In genomic region chr14:101227611-101228594, GRCh38 we compare ENCODE assay signal across 18 cellular contexts.
DNase-seq lines count a peak whose midpoint lies in the region; ATAC-seq, FAIRE-seq and TF ChIP-seq lines count a peak whose summit lies in the region.
"Had no signal": no experiment of that assay in that cellular context is flagged by ENCODE, and none has a peak within 500 bp of the region (broad histone marks: within the 10 kb centered on the region; RNA-seq: fewer than 3 reads in every experiment).

No MANE protein-coding gene starts in this region.

- TF ChIP-seq CTCF in A549 (IDR thresholded peaks at IDR 0.05) (no peak), H9 (conservative IDR thresholded peaks at IDR 0.05) (no peak), esophagus muscularis mucosa (IDR thresholded peaks at IDR 0.05) (no peak), neural progenitor cell (IDR thresholded peaks at IDR 0.05) (no peak), thyroid gland (IDR thresholded peaks at IDR 0.05) (no peak)

- H2BK12ac ChIP-seq in H9 (ENCODE audit: insufficient read length, low read depth, low read length): no peak overlapping the region

- TF ChIP-seq EP300 in A549 (IDR thresholded peaks at IDR 0.05) (no peak), esophagus muscularis mucosa (IDR thresholded peaks at IDR 0.05) (no peak)

- H4K8ac ChIP-seq in H9 (replicated peaks; ENCODE audit: insufficient read length, low read depth, low read length): no peak overlapping the region

- H3K9me3 ChIP-seq in A549 (no peaks in the 10 kb centered on the region), H9 (ENCODE audit: control insufficient read depth, low read depth, low read length) (no peaks in the 10 kb centered on the region), esophagus muscularis mucosa (no peaks in the 10 kb centered on the region), neural progenitor cell (ENCODE audit: low read depth) (no peaks in the 10 kb centered on the region), thyroid gland (no peaks in the 10 kb centered on the region), GM23248 (ENCODE audit: low read depth) (no peaks in the 10 kb centered on the region)
- H3K9me3 ChIP-seq: SJCRH30 had no signal

- H3K4me1 ChIP-seq in A549 (peaks cover 13% of the 10 kb centered on the region), H9 (ENCODE audit: insufficient read depth, low read length) (peaks cover 2% of the 10 kb centered on the region; the same call in 1 of the 2 replicates), esophagus muscularis mucosa (peaks cover 0 to 3% (median 1%) of the 10 kb centered on the region in 4 donors), neural progenitor cell (peaks cover 26% of the 10 kb centered on the region), thyroid gland (no peaks in the 10 kb centered on the region), GM23248 (ENCODE audit: insufficient read depth) (no peaks in the 10 kb centered on the region)

- no peak overlapping the region for H2BK120ac ChIP-seq in H9 (ENCODE audit: low read depth, low read length, poor library complexity, severe bottlenecking)

- intact Hi-C loops in esophagus muscularis mucosa (cut with DNase I) (no loop called here), thyroid gland (cut with DNase I) (no loop called here)

- H3K27me3 Mint-ChIP-seq in H9 (ENCODE audit: low read depth) (peaks cover 17% of the 10 kb centered on the region), neural progenitor cell (ENCODE audit: insufficient read depth, low read depth) (peaks cover 10% of the 10 kb centered on the region)

- no peak overlapping the region for H2AK5ac ChIP-seq in H9 (ENCODE audit: insufficient read length, low read length)

- FAIRE-seq in A549 (lab: Jason Lieb, UNC): no peak

- TF ChIP-seq RAD21 in A549 (conservative IDR thresholded peaks at IDR 0.05 in 1 of 2, IDR thresholded peaks at IDR 0.05 in 1 of 2): no peak

- peaks cover 0 to 6% of the 10 kb centered on the region in 2 experiments; a peak in 3 of 5 replicates for H3K9me3 Mint-ChIP-seq in H9
- no peaks in the 10 kb centered on the region for H3K9me3 Mint-ChIP-seq in neural progenitor cell

- H4K20me1 ChIP-seq in H9 (ENCODE audit: control insufficient read depth, insufficient read depth, insufficient read length) (no peaks in the 10 kb centered on the region), neural progenitor cell (ENCODE audit: low read depth) (no peaks in the 10 kb centered on the region), GM23248 (ENCODE audit: insufficient read depth) (no peaks in the 10 kb centered on the region)

- CTCF ChIA-PET in A549 (lab: Yijun Ruan, JAX): interaction anchor here (0.8 to 2.2 kb wide), 8 partner anchors 7 to 810 kb away, joined by 3 to 11 read pairs (median 4); no protein-coding TSS in a partner anchor

- no peaks in the 10 kb centered on the region for H3K79me1 ChIP-seq in H9 (ENCODE audit: insufficient read depth, low read depth, low read length, poor library complexity, severe bottlenecking)

- H3K4ac ChIP-seq in H9 (ENCODE audit: low read depth, low read length): no peak overlapping the region

- H2BK15ac ChIP-seq in H9 (ENCODE audit: low read depth, low read length): no peak overlapping the region

- no peak overlapping the region for H4K5ac ChIP-seq in H9 (ENCODE audit: insufficient read length, low read depth, low read length)

- no peaks in the 10 kb centered on the region for H3K23me2 ChIP-seq in H9 (ENCODE audit: insufficient read length, low read depth, low read length, poor library complexity, severe bottlenecking)

- 84% methylated on average over 37 of the region's 41 CpGs for WGBS in A549 (ENCODE audit: missing lambda C conversion rate)
- no CpG with 5 or more reads among the region's 41 CpGs for WGBS in H9 (ENCODE audit: extremely low coverage, insufficient read length, low lambda C conversion rate)
- WGBS in esophagus muscularis mucosa: 90% methylated on average over 33 of the region's 41 CpGs
- 87% methylated on average over 40 of the region's 41 CpGs for WGBS in thyroid gland, 2 donors
- 66 to 67% methylated on average over 40 to 41 of the region's 41 CpGs for WGBS in GM23248 (ENCODE audit: low coverage in 1 of 2, low lambda C conversion rate in 2 of 2, missing lambda C conversion rate in 2 of 2), 2 experiments

- no peak overlapping the region for H3K56ac ChIP-seq in H9 (ENCODE audit: insufficient read length, low read depth, low read length)

- DNase-seq in A549 (ENCODE audit: low read depth in 1 of 2, low spot score in 1 of 2) (no peak), H9 (peak; percentile 23), esophagus muscularis mucosa (ENCODE audit: extremely low spot score) (peak; percentile 87), neural progenitor cell (ENCODE audit: low spot score) (no peak), thyroid gland (no peak), GM23248 (no peak), NCI-H526 (lab: John Stamatoyannopoulos, UW) (no peak), NCI-H226 (no peak)
- DNase-seq: MV-4-11, NCI-H1417, NCI-H187 treated with DMSO at 0.1 percent for 48 hours, NCI-H2171, NCI-H446 treated with DMSO at 0.1 percent for 48 hours, NCI-H748 treated with DMSO at 0.1 percent for 48 hours, PC-3, SJCRH30 had no signal

- no peak overlapping the region for H2BK5ac ChIP-seq in H9 (ENCODE audit: insufficient read length, low read length)

- in situ Hi-C loops in GM23248 (cut with MboI): no loop called here

- no peak overlapping the region for H3K23ac ChIP-seq in H9 (ENCODE audit: insufficient read length, low read depth, low read length)

- H3K36me3 Mint-ChIP-seq in H9 (ENCODE audit: insufficient read depth in 1 of 3, low read depth in 3 of 3) (peaks cover 0 to 4% (median 0%) of the 10 kb centered on the region in 3 experiments; a peak in 4 of 7 replicates), neural progenitor cell (no peaks in the 10 kb centered on the region)

- peak overlapping the region; percentile 93 to 97 for H3K27ac ChIP-seq in A549
- no peak overlapping the region for H3K27ac ChIP-seq in H9 (ENCODE audit: insufficient read length, low read depth, low read length)
- H3K27ac ChIP-seq in esophagus muscularis mucosa (replicated peaks in 1 of 4): no peak overlapping the region
- H3K27ac ChIP-seq in neural progenitor cell: no peak overlapping the region
- no peak overlapping the region for H3K27ac ChIP-seq in thyroid gland
- H3K27ac ChIP-seq in GM23248: no peak overlapping the region
- H3K27ac ChIP-seq: C4-2B, RWPE1, SJCRH30 had no signal

- POLR2A ChIA-PET in A549 (lab: Yijun Ruan, JAX): interaction anchor here (1.2 kb wide), 1 partner anchor 154 kb away, joined by 6 read pairs; no protein-coding TSS in a partner anchor

- peak overlapping the region; percentile 100 for H3K4me2 ChIP-seq in A549
- no peak overlapping the region for H3K4me2 ChIP-seq in H9 (ENCODE audit: insufficient read depth, insufficient read length, low read length)
- H3K4me2 ChIP-seq in neural progenitor cell: no peak overlapping the region
- H3K4me2 ChIP-seq in GM23248 (ENCODE audit: unreplicated experiment): no peak overlapping the region

- H3F3A ChIP-seq in neural progenitor cell (ENCODE audit: low read depth): peaks cover 17% of the 10 kb centered on the region
- H3F3A ChIP-seq in GM23248 (ENCODE audit: insufficient read depth): no peaks in the 10 kb centered on the region

- H2AFZ ChIP-seq in H9 (ENCODE audit: low read length): no peak overlapping the region
- H2AFZ ChIP-seq in neural progenitor cell (replicated peaks): no peak overlapping the region
- H2AFZ ChIP-seq in GM23248: no peak overlapping the region

- H3K4me3 ChIP-seq in A549 (no peak overlapping the region; the same call in 2 of the 3 replicates), esophagus muscularis mucosa (no peak overlapping the region), neural progenitor cell (no peak overlapping the region), thyroid gland (replicated peaks in 1 of 3) (no peak overlapping the region), GM23248 (no peak overlapping the region)
- H3K4me3 ChIP-seq: SJCRH30 had no signal

- no peak overlapping the region for H3T11ph ChIP-seq in H9 (ENCODE audit: low read length)

- TF ChIP-seq POLR2A in A549 (IDR thresholded peaks at IDR 0.05; ENCODE audit: low read length): no peak
- no peak for TF ChIP-seq POLR2A in esophagus muscularis mucosa (IDR thresholded peaks at IDR 0.05; ENCODE audit: low read depth)
- no peak for TF ChIP-seq POLR2A in thyroid gland (IDR thresholded peaks at IDR 0.05)

- no peak overlapping the region for H3K18ac ChIP-seq in H9 (ENCODE audit: insufficient read length, low read depth, low read length)

- H3K4me1 Mint-ChIP-seq in H9: peaks cover 18 to 32% of the 10 kb centered on the region in 2 experiments
- H3K4me1 Mint-ChIP-seq in neural progenitor cell: peaks cover 45% of the 10 kb centered on the region

- no peak overlapping the region for H2BK20ac ChIP-seq in H9 (ENCODE audit: low read depth, low read length, poor library complexity, severe bottlenecking)

- no peak overlapping the region for H3K4me3 Mint-ChIP-seq in H9
- no peak overlapping the region for H3K4me3 Mint-ChIP-seq in neural progenitor cell

- H3K27ac Mint-ChIP-seq in H9 (peak overlapping the region in 1 of 3 experiments; percentile 11; a peak in 2 of 7 replicates), neural progenitor cell (peak overlapping the region; percentile 42)

- H3K27me3 ChIP-seq in H9 (ENCODE audit: insufficient read depth, low read length) (no peaks in the 10 kb centered on the region), esophagus muscularis mucosa (no peaks in the 10 kb centered on the region), neural progenitor cell (no peaks in the 10 kb centered on the region), thyroid gland (no peaks in the 10 kb centered on the region), GM23248 (replicated peaks; ENCODE audit: insufficient read depth) (peaks cover 7% of the 10 kb centered on the region)
- H3K27me3 ChIP-seq: SJCRH30 had no signal

- no peaks in the 10 kb centered on the region for H3K9me2 ChIP-seq in GM23248 (ENCODE audit: insufficient read depth)

- H3K14ac ChIP-seq in H9 (ENCODE audit: insufficient read depth, low read length): no peak overlapping the region

- H3K36me3 ChIP-seq in esophagus muscularis mucosa (no peaks in the 10 kb centered on the region), neural progenitor cell (no peaks in the 10 kb centered on the region), thyroid gland (no peaks in the 10 kb centered on the region), GM23248 (ENCODE audit: low read depth) (no peaks in the 10 kb centered on the region)
- H3K36me3 ChIP-seq: SJCRH30 had no signal

- H3K9ac ChIP-seq in H9 (ENCODE audit: extremely low read depth, insufficient read length, low read length) (no peak overlapping the region), neural progenitor cell (no peak overlapping the region), GM23248 (no peak overlapping the region)

- H3K79me2 ChIP-seq in H9 (ENCODE audit: insufficient read depth, low read length) (no peaks in the 10 kb centered on the region), neural progenitor cell (ENCODE audit: low read depth) (no peaks in the 10 kb centered on the region), GM23248 (ENCODE audit: insufficient read depth) (no peaks in the 10 kb centered on the region)

- H4K91ac ChIP-seq in H9 (ENCODE audit: insufficient read length, low read depth, low read length): no peak overlapping the region

- no peak for ATAC-seq in A549
- ATAC-seq: PC-3 had no signal

TF ChIP-seq in A549, 52 proteins besides CTCF, POLR2A, EP300 and RAD21 (continues in another document):
- TF ChIP-seq HDAC2 (IDR thresholded peaks at IDR 0.05) (no peak), CBX8 (IDR thresholded peaks at IDR 0.05) (no peak), CHD2 (IDR thresholded peaks at IDR 0.05; ENCODE audit: low read length, partially characterized antibody) (no peak), HOXA7 (CRISPR knock-in tag; IDR thresholded peaks at IDR 0.05) (no peak)

Comparison
In these comparisons a context has a peak if more than half of its experiments do, and no peak if none do; other contexts are left out.
1. DNase-seq: peak in H9 (single experiment) and esophagus muscularis mucosa (single experiment); none in A549 (0 of 2), neural progenitor cell (single experiment), thyroid gland (0 of 2), GM23248 (single experiment), NCI-H526 (0 of 2) and NCI-H226 (single experiment).
2. H3K27ac ChIP-seq: peak in A549 (2 of 2); none in H9 (single experiment), esophagus muscularis mucosa (0 of 4), neural progenitor cell (single experiment), thyroid gland (0 of 3) and GM23248 (single experiment).